ENCODE assay signal across 25 cellular contexts in genomic region chr15:56064152-56064551, GRCh38.
"Had no signal": no experiment of that assay in that cellular context is flagged by ENCODE, and none has a peak within 500 bp of the region (broad histone marks: within the 10 kb centered on the region; RNA-seq: fewer than 3 reads in every experiment).

No MANE protein-coding gene starts in this region.

- H3K4me3 ChIP-seq: left ventricle myocardium inferior, lung, mucosa of descending colon, ovary, prostate gland, skin epidermis, stomach, testis, thyroid gland, upper lobe of right lung had no signal

- H3K9me3 ChIP-seq: mucosa of descending colon, ovary, prostate gland, stomach, testis, thyroid gland, upper lobe of right lung had no signal

- H3K36me3 ChIP-seq: left ventricle myocardium inferior, ovary, prostate gland, stomach, thyroid gland, upper lobe of right lung had no signal

- H3K4me1 ChIP-seq: left ventricle myocardium inferior, prostate gland, stomach, testis, thyroid gland, upper lobe of right lung had no signal

- H3K27ac ChIP-seq: left ventricle myocardium inferior, ovary, prostate gland, skin epidermis, stomach, testis, thyroid gland, upper lobe of right lung had no signal

- H3K27me3 ChIP-seq: ovary, stomach, testis, thyroid gland, upper lobe of right lung had no signal

- DNase-seq: islet precursor cell; left ventricle myocardium inferior; midbrain; mucosa of descending colon; naive thymus-derived CD4-positive, alpha-beta T cell; ovary; posterior cingulate gyrus; retina; right cardiac atrium; stimulated activated CD4-positive, alpha-beta T cell treated with anti-CD3 and anti-CD28 coated beads, Interleukin-12 subunit alpha, Interleukin-12 subunit beta, amount 100 ng/mL, for 4 hours; stimulated activated CD4-positive, alpha-beta T cell treated with anti-CD3 and anti-CD28 coated beads, Interleukin-15, amount 100 ng/mL, for 24 hours; stimulated activated CD4-positive, alpha-beta T cell treated with anti-CD3 and anti-CD28 coated beads, Interleukin-2, amount 100 ng/mL, for 24 hours; stimulated activated CD4-positive, alpha-beta T cell treated with anti-CD3 and anti-CD28 coated beads, Interleukin-4, amount 100 ng/mL, for 1 hour; stimulated activated naive B cell treated with anti-CD40 and anti-IgM and Interleukin-4, amounts not matched to agents 10 μg/mL and 1 μg/mL and 100 μg/mL, for 72 hours; stimulated activated naive CD8-positive, alpha-beta T cell treated with anti-CD3 and anti-CD28 coated beads, Interleukin-15, Interleukin-2, amounts not matched to agents 100 U/mL and 50 U/mL, for 24 hours; stomach; testis; thyroid gland; trophoblast cell; upper lobe of right lung had no signal

- ATAC-seq: mucosa of descending colon; naive thymus-derived CD4-positive, alpha-beta T cell; natural killer cell treated with Interleukin-12 subunit alpha and Interleukin-12 subunit beta and Interleukin-15 and Interleukin-18, amount 100 ng/mL, for 72 hours; right cardiac atrium; sciatic nerve; stimulated activated naive B cell treated with anti-CD40 and anti-IgM and Interleukin-4, amounts not matched to agents 10 μg/mL and 1 μg/mL and 100 μg/mL, for 72 hours; stimulated activated naive CD8-positive, alpha-beta T cell treated with anti-CD3 and anti-CD28 coated beads, Interleukin-15, Interleukin-2, amounts not matched to agents 100 U/mL and 50 U/mL, for 24 hours; upper lobe of right lung had no signal
